15 cellular contexts compared by ENCODE assay signal in the genomic region with DNA sequence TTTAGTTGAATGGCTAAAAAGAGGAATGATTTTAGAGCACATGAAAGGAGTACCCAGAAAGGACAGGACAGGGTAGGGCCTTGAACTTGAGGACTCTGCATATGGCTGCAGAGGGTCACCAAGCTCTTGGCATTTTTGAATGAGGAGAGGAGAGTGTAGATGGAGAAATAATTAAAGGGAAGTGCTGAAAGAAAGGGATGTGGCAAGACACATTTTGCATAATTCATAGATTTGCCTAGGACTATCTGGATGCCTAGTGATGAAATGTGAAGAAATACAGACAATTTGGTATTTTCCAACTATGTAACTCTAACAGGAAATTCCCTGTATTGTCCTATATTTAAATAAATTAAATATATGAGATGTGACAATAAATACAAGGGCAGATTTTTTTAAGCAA. TPM values are rescaled to one million over a fixed set of nuclear protein-coding genes. Genes with fewer than 3 reads are reported as not detected.
DNase-seq lines count a peak whose midpoint lies in the region; ATAC-seq and TF ChIP-seq lines count a peak whose summit lies in the region.
"Had no signal": no experiment of that assay in that cellular context is flagged by ENCODE, and none has a peak within 500 bp of the region (broad histone marks: within the 10 kb centered on the region; RNA-seq: fewer than 3 reads in every experiment).

No MANE protein-coding gene starts in this region.

- intact Hi-C loops in activated naive CD4-positive, alpha-beta T cell treated with anti-CD3 and anti-CD28 coated beads for 36 hours (cut with micrococcal nuclease), result loop anchor here (1.0 to 5.0 kb wide), 4 partner anchors 253 to 708 kb away; a partner anchor contains a TSS
- intact Hi-C loops in upper lobe of right lung (cut with DNase I), result loop anchor here (10.0 kb wide), 1 partner anchor 325 kb away; a partner anchor contains a TSS

- H3K4me1 ChIP-seq in upper lobe of right lung, result peaks cover 25% of the 10 kb centered on the region
- H3K4me1 ChIP-seq in effector memory CD4-positive, alpha-beta T cell (ENCODE audit: control insufficient read depth, insufficient read depth, low read length, poor library complexity, severe bottlenecking), result peaks cover 2% of the 10 kb centered on the region

- no peaks in the 10 kb centered on the region for H3K36me3 ChIP-seq in upper lobe of right lung
- H3K36me3 ChIP-seq in effector memory CD4-positive, alpha-beta T cell (ENCODE audit: control insufficient read depth, insufficient read depth, low read length), result no peaks in the 10 kb centered on the region
- H3K36me3 ChIP-seq: neural progenitor cell, stomach had no signal

- no peaks in the 10 kb centered on the region for H3K9me3 ChIP-seq in upper lobe of right lung
- no peaks in the 10 kb centered on the region for H3K9me3 ChIP-seq in effector memory CD4-positive, alpha-beta T cell (ENCODE audit: control insufficient read depth, low read length)
- H3K9me3 ChIP-seq: A549, stomach had no signal

- no peaks in the 10 kb centered on the region for H3K27me3 ChIP-seq in upper lobe of right lung
- H3K27me3 ChIP-seq in effector memory CD4-positive, alpha-beta T cell (replicated peaks; ENCODE audit: control insufficient read depth, insufficient read depth, low read length, poor library complexity, severe bottlenecking), result no peaks in the 10 kb centered on the region
- H3K27me3 ChIP-seq: neural progenitor cell, stomach had no signal

- peaks cover 35% of the 10 kb centered on the region for H3K4me1 Mint-ChIP-seq in activated naive CD4-positive, alpha-beta T cell treated with anti-CD3 and anti-CD28 coated beads, Interleukin-2, amount 10 ng/mL, durations not matched to agents 7 days and 5 days
- peaks cover 33% of the 10 kb centered on the region for H3K4me1 Mint-ChIP-seq in activated naive CD4-positive, alpha-beta T cell treated with anti-CD3 and anti-CD28 coated beads for 36 hours (ENCODE audit: low read depth)

- DNase-seq in activated naive CD4-positive, alpha-beta T cell treated with anti-CD3 and anti-CD28 coated beads, Interleukin-2, amount 10 ng/mL, durations not matched to agents 7 days and 5 days, result no peak
- no peak for DNase-seq in activated naive CD4-positive, alpha-beta T cell treated with anti-CD3 and anti-CD28 coated beads for 36 hours
- peak; percentile 22 to 32 for DNase-seq in Kasumi-1 (lab: John Stamatoyannopoulos, UW)
- peak; percentile 9 to 27 for DNase-seq in cardiac fibroblast (ENCODE audit: low read depth in 2 of 2)
- no peak for DNase-seq in upper lobe of right lung
- no peak for DNase-seq in NCI-H2196 treated with DMSO at 0.1 percent for 48 hours (lab: John Stamatoyannopoulos, UW; ENCODE audit: unreplicated experiment)
- no peak for DNase-seq in effector memory CD4-positive, alpha-beta T cell
- DNase-seq: activated CD4-positive, alpha-beta T cell treated with anti-CD3 and anti-CD28 coated beads, Interleukin-2, amount 10 ng/mL, durations not matched to agents 7 days and 5 days; NCI-H2081 treated with DMSO at 0.1 percent for 48 hours; SHP77; stimulated activated CD4-positive, alpha-beta T cell treated with anti-CD3 and anti-CD28 coated beads, Interleukin-15, amount 100 ng/mL, for 24 hours; stomach had no signal

- H3K4me3 Mint-ChIP-seq in activated naive CD4-positive, alpha-beta T cell treated with anti-CD3 and anti-CD28 coated beads, Interleukin-2, amount 10 ng/mL, durations not matched to agents 7 days and 5 days, result no peak overlapping the region
- no peak overlapping the region for H3K4me3 Mint-ChIP-seq in activated naive CD4-positive, alpha-beta T cell treated with anti-CD3 and anti-CD28 coated beads for 36 hours
- H3K4me3 Mint-ChIP-seq: activated CD4-positive, alpha-beta T cell treated with anti-CD3 and anti-CD28 coated beads, Interleukin-2, amount 10 ng/mL, durations not matched to agents 7 days and 5 days; neural progenitor cell had no signal

- CTCF ChIA-PET in activated naive CD4-positive, alpha-beta T cell treated with anti-CD3 and anti-CD28 coated beads, Interleukin-2, amount 10 ng/mL, durations not matched to agents 7 days and 5 days (lab: Charles Lee), result interaction anchor here (0.7 to 1.5 kb wide), 7 partner anchors 19 to 386 kb away, joined by 3 to 4 read pairs (median 3); a partner anchor contains a TSS
- CTCF ChIA-PET in activated naive CD4-positive, alpha-beta T cell treated with anti-CD3 and anti-CD28 coated beads for 36 hours (lab: Charles Lee), result interaction anchor here (0.6 to 2.0 kb wide), 13 partner anchors 13 to 710 kb away, joined by 3 to 6 read pairs (median 4); no protein-coding TSS in a partner anchor

- H3K9me3 Mint-ChIP-seq in activated naive CD4-positive, alpha-beta T cell treated with anti-CD3 and anti-CD28 coated beads, Interleukin-2, amount 10 ng/mL, durations not matched to agents 7 days and 5 days, result no peaks in the 10 kb centered on the region
- H3K9me3 Mint-ChIP-seq in activated naive CD4-positive, alpha-beta T cell treated with anti-CD3 and anti-CD28 coated beads for 36 hours, result no peaks in the 10 kb centered on the region
- H3K9me3 Mint-ChIP-seq: activated CD4-positive, alpha-beta T cell treated with anti-CD3 and anti-CD28 coated beads, Interleukin-2, amount 10 ng/mL, durations not matched to agents 7 days and 5 days; neural progenitor cell had no signal

- no peak overlapping the region for H3K4me3 ChIP-seq in cardiac fibroblast (replicated peaks in 1 of 2; ENCODE audit: low read depth in 2 of 2, low read length in 2 of 2)
- H3K4me3 ChIP-seq in upper lobe of right lung, result no peak overlapping the region
- H3K4me3 ChIP-seq in effector memory CD4-positive, alpha-beta T cell (ENCODE audit: insufficient read depth, low read depth, low read length, poor library complexity, severe bottlenecking), result no peak overlapping the region
- H3K4me3 ChIP-seq: A549, neural progenitor cell, stomach had no signal

- peak overlapping the region; percentile 1 for H3K27ac ChIP-seq in upper lobe of right lung
- H3K27ac ChIP-seq in effector memory CD4-positive, alpha-beta T cell (ENCODE audit: insufficient read depth, low read length, poor library complexity, severe bottlenecking), result no peak overlapping the region
- H3K27ac ChIP-seq: A549, neural progenitor cell had no signal

- peaks cover 4% of the 10 kb centered on the region for H3K36me3 Mint-ChIP-seq in activated naive CD4-positive, alpha-beta T cell treated with anti-CD3 and anti-CD28 coated beads, Interleukin-2, amount 10 ng/mL, durations not matched to agents 7 days and 5 days
- H3K36me3 Mint-ChIP-seq in activated naive CD4-positive, alpha-beta T cell treated with anti-CD3 and anti-CD28 coated beads for 36 hours (ENCODE audit: low read depth), result no peaks in the 10 kb centered on the region
- H3K36me3 Mint-ChIP-seq: neural progenitor cell had no signal

- TF ChIP-seq CTCF in cardiac fibroblast (IDR thresholded peaks at IDR 0.05; ENCODE audit: low read depth, low read length), result no peak
- TF ChIP-seq CTCF in upper lobe of right lung (IDR thresholded peaks at IDR 0.05), result no peak

- no peaks in the 10 kb centered on the region for H3K27me3 Mint-ChIP-seq in activated naive CD4-positive, alpha-beta T cell treated with anti-CD3 and anti-CD28 coated beads, Interleukin-2, amount 10 ng/mL, durations not matched to agents 7 days and 5 days
- H3K27me3 Mint-ChIP-seq in activated naive CD4-positive, alpha-beta T cell treated with anti-CD3 and anti-CD28 coated beads for 36 hours (ENCODE audit: low read depth), result no peaks in the 10 kb centered on the region
- H3K27me3 Mint-ChIP-seq: activated CD4-positive, alpha-beta T cell treated with anti-CD3 and anti-CD28 coated beads, Interleukin-2, amount 10 ng/mL, durations not matched to agents 7 days and 5 days had no signal

- peak; percentile 53 for ATAC-seq in upper lobe of right lung
- ATAC-seq in HG02678 (IDR thresholded peaks at IDR 0.05; ENCODE audit: unreplicated experiment), result no peak

- H3K27ac Mint-ChIP-seq in activated naive CD4-positive, alpha-beta T cell treated with anti-CD3 and anti-CD28 coated beads, Interleukin-2, amount 10 ng/mL, durations not matched to agents 7 days and 5 days, result peak overlapping the region; percentile 13
- no peak overlapping the region for H3K27ac Mint-ChIP-seq in activated naive CD4-positive, alpha-beta T cell treated with anti-CD3 and anti-CD28 coated beads for 36 hours
- H3K27ac Mint-ChIP-seq: activated CD4-positive, alpha-beta T cell treated with anti-CD3 and anti-CD28 coated beads, Interleukin-2, amount 10 ng/mL, durations not matched to agents 7 days and 5 days; neural progenitor cell had no signal

RNA-seq across cellular contexts. Expression of a gene that starts 27.5 kb away (rescaled TPM):
- total RNA-seq in activated naive CD4-positive, alpha-beta T cell treated with anti-CD3 and anti-CD28 coated beads for 36 hours, result 10 to 100 TPM; 16.5 to 20.8 TPM
- 10.5 TPM for total RNA-seq in upper lobe of right lung

Comparison
In these comparisons a context has a peak if more than half of its experiments do, and no peak if none do; other contexts are left out.
1. DNase-seq: peak in Kasumi-1 (2 of 2) and cardiac fibroblast (2 of 2); none in activated naive CD4-positive, alpha-beta T cell treated with anti-CD3 and anti-CD28 coated beads, Interleukin-2, amount 10 ng/mL, durations not matched to agents 7 days and 5 days (single experiment), activated naive CD4-positive, alpha-beta T cell treated with anti-CD3 and anti-CD28 coated beads for 36 hours (single experiment), upper lobe of right lung (single experiment), NCI-H2196 treated with DMSO at 0.1 percent for 48 hours (single experiment) and effector memory CD4-positive, alpha-beta T cell (0 of 3).